ENCODE assay signal across 8 cellular contexts in the genomic region with DNA sequence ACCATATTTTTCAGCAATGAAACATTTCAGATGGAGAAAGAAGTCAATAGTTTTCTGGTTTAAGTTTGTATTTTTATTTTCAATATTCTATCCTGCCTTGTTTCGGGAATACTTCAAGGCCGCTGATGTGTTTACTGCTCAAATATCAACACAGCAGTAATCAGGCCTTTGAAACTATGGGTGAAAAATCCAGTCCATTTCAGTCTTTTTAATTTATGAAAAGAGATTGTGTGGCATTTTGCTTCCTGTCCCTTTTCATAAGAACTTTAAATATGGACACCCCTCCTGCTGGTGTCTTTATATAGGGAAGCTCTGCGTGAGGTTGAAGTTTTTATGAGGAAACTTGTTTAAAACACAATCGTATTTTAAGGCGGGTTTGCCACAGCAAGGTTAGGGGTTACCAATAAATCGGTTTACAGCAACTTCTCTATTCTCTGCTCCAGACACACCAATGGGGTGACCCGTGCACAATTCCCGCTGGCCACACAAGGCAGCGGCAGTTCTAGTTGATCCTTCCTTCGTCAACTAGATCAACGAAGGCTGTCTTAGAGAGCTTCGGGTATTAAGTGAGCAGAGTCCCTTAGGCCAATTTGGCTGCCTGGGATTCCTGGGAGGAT. TPM values are rescaled to one million over a fixed set of nuclear protein-coding genes. Genes with fewer than 3 reads are reported as not detected.
DNase-seq lines count a peak whose midpoint lies in the region; TF ChIP-seq lines count a peak whose summit lies in the region.

No MANE protein-coding gene starts in this region.

- H3K4me1 Mint-ChIP-seq in Caco-2 (ENCODE audit: low read depth, unreplicated experiment) (peaks cover 3% of the 10 kb centered on the region), glutamatergic neuron (ENCODE audit: low read depth, unreplicated experiment) (peaks cover 33% of the 10 kb centered on the region), osteocyte (ENCODE audit: unreplicated experiment) (peaks cover 53% of the 10 kb centered on the region)
- peaks cover 7 to 19% (median 15%) of the 10 kb centered on the region in 4 donors for H3K4me1 Mint-ChIP-seq in CD4-positive, alpha-beta memory T cell

- DNase-seq in Caco-2 = peak; percentile 52 to 60
- peak; percentile 32 for DNase-seq in SK-N-SH
- no peak for DNase-seq in glutamatergic neuron
- no peak for DNase-seq in osteocyte (ENCODE audit: extremely low spot score, unreplicated experiment)
- no peak for DNase-seq in ureter (ENCODE audit: low spot score)
- no peak for DNase-seq in CD4-positive, alpha-beta memory T cell
- no peak for DNase-seq in GM19240 (ENCODE audit: insufficient read length, low spot score)
- DNase-seq in Ammon's horn (ENCODE audit: low spot score) = no peak

- WGBS in SK-N-SH (ENCODE audit: low lambda C conversion rate) = 27% methylated on average over 10 of the region's 12 CpGs

- TF ChIP-seq CTCF in Caco-2 (IDR thresholded peaks at IDR 0.05; ENCODE audit: insufficient read depth in 1 of 2, low read depth in 1 of 2, low read length in 1 of 2, severe bottlenecking in 1 of 2, unreplicated experiment in 1 of 2) (no peak), SK-N-SH (IDR thresholded peaks at IDR 0.05) (no peak), glutamatergic neuron (IDR thresholded peaks at IDR 0.05; ENCODE audit: partially characterized antibody, unreplicated experiment) (no peak), osteocyte (IDR thresholded peaks at IDR 0.05) (peak; percentile 16)

- H3K9ac ChIP-seq in SK-N-SH = peak overlapping the region; percentile 90

- intact Hi-C loops in Caco-2 (cut with micrococcal nuclease; ENCODE audit: unreplicated experiment) = loop anchor here (1.0 kb wide), 1 partner anchor 18 kb away; no protein-coding TSS in a partner anchor
- intact Hi-C loops in CD4-positive, alpha-beta memory T cell (cut with micrococcal nuclease) = loop anchor here (10.0 kb wide), 1 partner anchor 128 kb away; no protein-coding TSS in a partner anchor

- H3K36me3 Mint-ChIP-seq in Caco-2 (ENCODE audit: insufficient read depth, unreplicated experiment) (peaks cover 10% of the 10 kb centered on the region), glutamatergic neuron (ENCODE audit: unreplicated experiment) (no peaks in the 10 kb centered on the region), osteocyte (ENCODE audit: unreplicated experiment) (no peaks in the 10 kb centered on the region)
- H3K36me3 Mint-ChIP-seq in CD4-positive, alpha-beta memory T cell = no peaks in the 10 kb centered on the region

- peaks cover 37% of the 10 kb centered on the region for H3K79me2 ChIP-seq in SK-N-SH (ENCODE audit: insufficient read depth)

- H3K27me3 Mint-ChIP-seq in Caco-2 (ENCODE audit: insufficient read depth, unreplicated experiment) = no peaks in the 10 kb centered on the region
- peaks cover 8% of the 10 kb centered on the region for H3K27me3 Mint-ChIP-seq in glutamatergic neuron (ENCODE audit: unreplicated experiment)
- H3K27me3 Mint-ChIP-seq in osteocyte (ENCODE audit: unreplicated experiment) = no peaks in the 10 kb centered on the region
- H3K27me3 Mint-ChIP-seq in CD4-positive, alpha-beta memory T cell = peaks cover 23 to 28% of the 10 kb centered on the region in 2 donors

- H3K4me1 ChIP-seq in Caco-2 (peaks cover 16% of the 10 kb centered on the region; the same call in 1 of the 2 replicates), SK-N-SH (ENCODE audit: control insufficient read depth in 1 of 2, insufficient read depth in 2 of 2, low read depth in 1 of 2, low read length in 1 of 2) (peaks cover 11 to 40% of the 10 kb centered on the region in 2 experiments; a peak in 2 of 4 replicates)
- H3K4me1 ChIP-seq in CD4-positive, alpha-beta memory T cell (ENCODE audit: insufficient read depth, low read length) = peaks cover 7% of the 10 kb centered on the region

- peak overlapping the region; percentile 98 for H3K4me3 Mint-ChIP-seq in Caco-2 (ENCODE audit: unreplicated experiment)
- H3K4me3 Mint-ChIP-seq in glutamatergic neuron (ENCODE audit: unreplicated experiment) = peak overlapping the region; percentile 92
- H3K4me3 Mint-ChIP-seq in osteocyte (ENCODE audit: unreplicated experiment) = peak overlapping the region; percentile 92
- H3K4me3 Mint-ChIP-seq in CD4-positive, alpha-beta memory T cell = peak overlapping the region in 4 of 8 donors; percentile 11 to 58 (median 30)

- peak overlapping the region; percentile 97 to 99 for H3K27ac ChIP-seq in SK-N-SH (ENCODE audit: low read depth in 2 of 2, low read length in 1 of 2)
- no peak overlapping the region for H3K27ac ChIP-seq in CD4-positive, alpha-beta memory T cell (ENCODE audit: low read depth, low read length)

- H3K27me3 ChIP-seq in Caco-2 (replicated peaks; ENCODE audit: control insufficient read depth, insufficient read depth, low read length) (no peaks in the 10 kb centered on the region), SK-N-SH (ENCODE audit: insufficient read depth) (no peaks in the 10 kb centered on the region)
- H3K27me3 ChIP-seq in CD4-positive, alpha-beta memory T cell (ENCODE audit: insufficient read depth, low read length) = peaks cover 13% of the 10 kb centered on the region

- peak overlapping the region; percentile 91 for H3K4me2 ChIP-seq in SK-N-SH

- H3K9me3 ChIP-seq in Caco-2 (no peaks in the 10 kb centered on the region), SK-N-SH (no peaks in the 10 kb centered on the region)
- no peaks in the 10 kb centered on the region for H3K9me3 ChIP-seq in CD4-positive, alpha-beta memory T cell (ENCODE audit: control insufficient read depth in 1 of 2, low read length in 2 of 2)

- no peaks in the 10 kb centered on the region for H3K9me2 ChIP-seq in SK-N-SH

- H3K4me3 ChIP-seq in Caco-2 (ENCODE audit: low read depth, low read length) (peak overlapping the region; percentile 90), SK-N-SH (ENCODE audit: low read depth in 2 of 2, low read length in 1 of 2) (peak overlapping the region; percentile 85 to 96)
- H3K4me3 ChIP-seq in CD4-positive, alpha-beta memory T cell (ENCODE audit: low read length in 2 of 2) = no peak overlapping the region

- H3K27ac Mint-ChIP-seq in Caco-2 (ENCODE audit: unreplicated experiment) (peak overlapping the region; percentile 84), glutamatergic neuron (ENCODE audit: unreplicated experiment) (peak overlapping the region; percentile 89), osteocyte (ENCODE audit: unreplicated experiment) (peak overlapping the region; percentile 98)
- H3K27ac Mint-ChIP-seq in CD4-positive, alpha-beta memory T cell = no peak overlapping the region

- BruUV-seq in Caco-2 (replicated peaks; lab: Mats Ljungman, UMichigan) = no TSS peak

- POLR2A ChIA-PET in Caco-2 (lab: Charles Lee) = no interaction called here
- POLR2A ChIA-PET in SK-N-SH (lab: Yijun Ruan, JAX) = interaction anchor here (1.5 to 2.8 kb wide), 3 partner anchors 13 to 162 kb away, joined by 7 to 9 read pairs (median 8); no protein-coding TSS in a partner anchor
- POLR2A ChIA-PET in CD4-positive, alpha-beta memory T cell (lab: Charles Lee; ENCODE audit: partially characterized antibody) = no interaction called here

- CTCF ChIA-PET in Caco-2 (lab: Charles Lee) = interaction anchor here (0.6 to 0.8 kb wide), 2 partner anchors 13 to 26 kb away, joined by 3 to 5 read pairs; no protein-coding TSS in a partner anchor
- CTCF ChIA-PET in SK-N-SH (lab: Yijun Ruan, JAX) = interaction anchor here (1.0 to 3.4 kb wide), 7 partner anchors 10 to 152 kb away, joined by 3 to 23 read pairs (median 5); no protein-coding TSS in a partner anchor
- CTCF ChIA-PET in CD4-positive, alpha-beta memory T cell (lab: Charles Lee; ENCODE audit: partially characterized antibody) = no interaction called here

- TF ChIP-seq RAD21 in SK-N-SH (IDR thresholded peaks at IDR 0.05; ENCODE audit: low read length) = no peak

- H3F3A ChIP-seq in SK-N-SH (replicated peaks; ENCODE audit: insufficient read depth) = peaks cover 19% of the 10 kb centered on the region

- H3K36me3 ChIP-seq in Caco-2 (ENCODE audit: control insufficient read depth, insufficient read depth, low read length) (no peaks in the 10 kb centered on the region), SK-N-SH (replicated peaks in 1 of 2; ENCODE audit: control insufficient read depth in 1 of 2, insufficient read depth in 2 of 2, low read length in 1 of 2) (no peaks in the 10 kb centered on the region)
- H3K36me3 ChIP-seq in CD4-positive, alpha-beta memory T cell (ENCODE audit: insufficient read depth, low read length) = no peaks in the 10 kb centered on the region

- H4K20me1 ChIP-seq in SK-N-SH (ENCODE audit: insufficient read depth) = peaks cover 19% of the 10 kb centered on the region

- H3K9me3 Mint-ChIP-seq in Caco-2 (ENCODE audit: unreplicated experiment) (no peaks in the 10 kb centered on the region), glutamatergic neuron (ENCODE audit: unreplicated experiment) (peaks cover 10% of the 10 kb centered on the region), osteocyte (ENCODE audit: unreplicated experiment) (no peaks in the 10 kb centered on the region)
- H3K9me3 Mint-ChIP-seq in CD4-positive, alpha-beta memory T cell = no peaks in the 10 kb centered on the region

- H2AFZ ChIP-seq in SK-N-SH (ENCODE audit: low read depth) = peak overlapping the region; percentile 84

- TF ChIP-seq EP300 in SK-N-SH (IDR thresholded peaks at IDR 0.05; ENCODE audit: borderline replicate concordance in 1 of 2, low read depth in 1 of 2, low read length in 1 of 2) = no peak

TF ChIP-seq in SK-N-SH, 30 proteins besides CTCF, POLR2A, EP300 and RAD21 (continues in another document):
- TF ChIP-seq FOXM1 (IDR thresholded peaks at IDR 0.05; ENCODE audit: low read depth) (no peak), RXRA (IDR thresholded peaks at IDR 0.05; ENCODE audit: borderline replicate concordance, low read depth) (no peak), MXI1 (IDR thresholded peaks at IDR 0.05; ENCODE audit: low read depth, low read length) (no peak), EZH2phosphoT487 (IDR thresholded peaks at IDR 0.05; ENCODE audit: borderline replicate concordance, low read depth) (no peak)
- TF ChIP-seq, protein P1, sequence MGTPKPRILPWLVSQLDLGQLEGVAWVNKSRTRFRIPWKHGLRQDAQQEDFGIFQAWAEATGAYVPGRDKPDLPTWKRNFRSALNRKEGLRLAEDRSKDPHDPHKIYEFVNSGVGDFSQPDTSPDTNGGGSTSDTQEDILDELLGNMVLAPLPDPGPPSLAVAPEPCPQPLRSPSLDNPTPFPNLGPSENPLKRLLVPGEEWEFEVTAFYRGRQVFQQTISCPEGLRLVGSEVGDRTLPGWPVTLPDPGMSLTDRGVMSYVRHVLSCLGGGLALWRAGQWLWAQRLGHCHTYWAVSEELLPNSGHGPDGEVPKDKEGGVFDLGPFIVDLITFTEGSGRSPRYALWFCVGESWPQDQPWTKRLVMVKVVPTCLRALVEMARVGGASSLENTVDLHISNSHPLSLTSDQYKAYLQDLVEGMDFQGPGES (IDR thresholded peaks at IDR 0.05; ENCODE audit: low read depth, low read length) = no peak

RNA-seq across cellular contexts. Expression of a gene that starts 1.2 kb away (rescaled TPM):
- total RNA-seq in Caco-2 (2022) = 21.1 and 23.0 TPM in 2 replicates
- 19.2 and 23.8 TPM in 2 replicates for polyA plus RNA-seq in SK-N-SH (2012; rRNA removed)
- 11.4 and 13.0 TPM in 2 replicates for polyA plus RNA-seq in SK-N-SH (2012; cell fraction: cytosol; rRNA removed)
- 58.0 and 76.7 TPM in 2 replicates for polyA plus RNA-seq in SK-N-SH (2012; cell fraction: nucleus; rRNA removed)
- 14.9 TPM for total RNA-seq in glutamatergic neuron (ENCODE audit: unreplicated experiment)
- total RNA-seq in osteocyte = 36.9 and 37.0 TPM in 2 replicates
- total RNA-seq in ureter = 62.9 TPM
- under 1 TPM; 0.35 to 0.50 TPM for total RNA-seq in CD4-positive, alpha-beta memory T cell
- under 1 TPM in 1 of 2 donors, not detected in 1; 0.79 TPM for polyA plus RNA-seq in CD4-positive, alpha-beta memory T cell

Comparison
In these comparisons a context has a peak if more than half of its experiments do, and no peak if none do; other contexts are left out.
1. DNase-seq: peak in Caco-2 (2 of 2) and SK-N-SH (single experiment); none in glutamatergic neuron (single experiment), osteocyte (single experiment), ureter (single experiment), CD4-positive, alpha-beta memory T cell (0 of 5), GM19240 (single experiment) and Ammon's horn (single experiment).
2. H3K4me3 ChIP-seq: peak in Caco-2 (single experiment) and SK-N-SH (2 of 2); none in CD4-positive, alpha-beta memory T cell (0 of 2).
3. H3K27ac Mint-ChIP-seq: peak in Caco-2 (single experiment), glutamatergic neuron (single experiment) and osteocyte (single experiment); none in CD4-positive, alpha-beta memory T cell (0 of 7).
4. RNA of a gene that starts 1.2 kb away (total RNA-seq): 62.9 TPM in ureter (single experiment), 36.9 to 37.0 TPM in osteocyte, 21.1 to 23.0 TPM in Caco-2 and 14.9 TPM in glutamatergic neuron (single experiment); 0.35 to 0.50 TPM in CD4-positive, alpha-beta memory T cell; every median in the first group is over 10 times any median in the second.